In genomic region chr14:27049611-27050172, GRCh38 we compare ENCODE assay signal across 13 cellular contexts.
DNase-seq lines count a peak whose midpoint lies in the region.
"Had no signal": no experiment of that assay in that cellular context is flagged by ENCODE, and none has a peak within 500 bp of the region (broad histone marks: within the 10 kb centered on the region; RNA-seq: fewer than 3 reads in every experiment).

No MANE protein-coding gene starts in this region.

- in situ Hi-C loops in ACHN (cut with HindIII; ENCODE audit: low pct_ligation_motif_present, low pct_unique_long_range_greater_than_20kb, low sequenced_read_pairs): no loop called here

- peak; percentile 24 for DNase-seq in NCI-H748 (lab: John Stamatoyannopoulos, UW; ENCODE audit: unreplicated experiment)
- DNase-seq in NCI-H748 treated with DMSO at 0.1 percent for 48 hours (lab: John Stamatoyannopoulos, UW): no peak
- DNase-seq in NCI-H2196 (lab: John Stamatoyannopoulos, UW; ENCODE audit: unreplicated experiment): peak; percentile 14
- DNase-seq in SHP77 treated with DMSO at 0.1 percent for 48 hours (lab: John Stamatoyannopoulos, UW): peak; percentile 77
- DNase-seq in activated gamma-delta T cell treated with Interleukin-2 at 50 U/mL for 16 hours: no peak
- no peak for DNase-seq in ACHN
- DNase-seq in NCI-H1694 (lab: John Stamatoyannopoulos, UW): no peak
- DNase-seq: AML-193, Caco-2, H9, MV-4-11, NCI-H2171 treated with DMSO at 0.1 percent for 48 hours, NCI-H82 had no signal

Comparison
In these comparisons a context has a peak if more than half of its experiments do, and no peak if none do; other contexts are left out.
1. DNase-seq: peak in NCI-H748 (single experiment), NCI-H2196 (single experiment) and SHP77 treated with DMSO at 0.1 percent for 48 hours (single experiment); none in NCI-H748 treated with DMSO at 0.1 percent for 48 hours (single experiment), activated gamma-delta T cell treated with Interleukin-2 at 50 U/mL for 16 hours (single experiment), ACHN (single experiment) and NCI-H1694 (single experiment).